Comparison of ENCODE assay signal across 8 cellular contexts in the genomic region with DNA sequence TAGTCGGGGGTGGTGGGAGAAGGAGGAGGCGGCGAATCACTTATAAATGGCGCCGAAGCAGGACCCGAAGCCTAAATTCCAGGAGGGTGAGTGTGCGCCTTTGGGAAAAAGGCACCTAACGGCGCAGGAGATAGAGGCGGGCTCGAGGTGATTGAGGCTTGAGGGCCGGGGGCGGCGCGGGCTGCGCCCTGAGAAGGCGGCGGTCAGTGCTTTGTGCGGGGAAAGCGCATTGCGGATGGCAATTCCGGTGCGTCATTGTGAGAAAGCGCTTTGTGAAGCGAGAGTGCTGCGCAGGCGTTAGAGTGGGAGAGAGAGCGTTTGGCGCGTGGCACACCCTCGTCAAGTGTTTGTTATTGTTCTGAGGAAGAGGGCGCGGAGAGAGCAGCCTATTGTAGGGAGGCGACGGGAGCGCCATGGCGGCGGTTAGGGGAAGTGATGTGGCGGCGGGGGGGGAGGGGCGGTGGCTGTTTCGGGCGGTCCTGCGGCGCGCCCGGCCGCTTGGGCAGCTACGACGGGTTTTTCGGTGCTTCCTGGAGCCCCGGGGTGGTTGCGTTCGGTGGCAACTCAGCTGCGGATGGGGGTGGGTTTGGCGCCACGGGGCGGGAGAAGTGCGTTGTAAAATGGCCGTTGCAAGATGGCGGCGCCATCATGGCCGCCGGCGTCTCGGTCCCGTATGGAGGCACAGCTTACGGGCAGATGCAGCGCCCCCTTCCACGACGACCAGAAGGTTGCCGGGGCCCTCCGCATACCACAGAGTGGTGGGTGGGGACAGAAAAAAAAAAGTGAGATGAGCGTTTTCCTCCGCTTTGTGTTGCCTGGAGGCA. TPM values are rescaled to one million over a fixed set of nuclear protein-coding genes. Genes with fewer than 3 reads are reported as not detected.
DNase-seq lines count a peak whose midpoint lies in the region; ATAC-seq and TF ChIP-seq lines count a peak whose summit lies in the region.

No MANE protein-coding gene starts in this region.

- H3K9me3 ChIP-seq in SK-N-MC (ENCODE audit: low read depth, low read length): no peaks in the 10 kb centered on the region
- no peaks in the 10 kb centered on the region for H3K9me3 ChIP-seq in thoracic aorta

- ATAC-seq in thoracic aorta (ENCODE audit: insufficient number of reproducible peaks, low FRiP score, low read depth): peak; percentile 25

- H3K27me3 ChIP-seq in GM06990 (replicated peaks; ENCODE audit: control insufficient read depth, insufficient read depth, low read length) (no peaks in the 10 kb centered on the region), thoracic aorta (replicated peaks; ENCODE audit: insufficient read depth) (no peaks in the 10 kb centered on the region)

- no peaks in the 10 kb centered on the region for H3K27me3 Mint-ChIP-seq in activated naive CD4-positive, alpha-beta T cell treated with anti-CD3 and anti-CD28 coated beads, Interleukin-2, amount 50 U/mL, for 24 hours
- H3K27me3 Mint-ChIP-seq in osteocyte (ENCODE audit: unreplicated experiment): no peaks in the 10 kb centered on the region

- no peaks in the 10 kb centered on the region for H3K36me3 ChIP-seq in GM06990 (ENCODE audit: control insufficient read depth, insufficient read depth, low read length)
- peaks cover 1% of the 10 kb centered on the region; the same call in 1 of the 2 replicates for H3K36me3 ChIP-seq in SK-N-MC (ENCODE audit: insufficient read depth, low read length)
- H3K36me3 ChIP-seq in thoracic aorta: no peaks in the 10 kb centered on the region

- H3K9me3 Mint-ChIP-seq in activated naive CD4-positive, alpha-beta T cell treated with anti-CD3 and anti-CD28 coated beads, Interleukin-2, amount 50 U/mL, for 24 hours: no peaks in the 10 kb centered on the region
- no peaks in the 10 kb centered on the region for H3K9me3 Mint-ChIP-seq in osteocyte (ENCODE audit: unreplicated experiment)

- CTCF ChIA-PET in HEK293T (lab: Yijun Ruan, JAX): interaction anchor here (0.6 to 1.7 kb wide), 12 partner anchors 8 to 582 kb away, joined by 3 to 13 read pairs (median 4); no protein-coding TSS in a partner anchor

- peak; percentile 92 for DNase-seq in GM06990 (ENCODE audit: extremely low read depth, insufficient read length)
- DNase-seq in HEK293T (ENCODE audit: extremely low spot score): peak; percentile 76
- peak; percentile 84 for DNase-seq in MV-4-11 (lab: John Stamatoyannopoulos, UW)
- peak; percentile 97 for DNase-seq in SK-N-MC (ENCODE audit: low read depth, low spot score)
- peak; percentile 88 for DNase-seq in glomerular visceral epithelial cell (ENCODE audit: extremely low spot score)
- DNase-seq in osteocyte (ENCODE audit: extremely low spot score, unreplicated experiment): peak; percentile 95
- DNase-seq in thoracic aorta (ENCODE audit: low spot score): peak; percentile 31

- H3K4me3 ChIP-seq in GM06990 (replicated peaks; ENCODE audit: low read depth, low read length) (peak overlapping the region; percentile 99), SK-N-MC (peak overlapping the region; percentile 100), thoracic aorta (peak overlapping the region; percentile 100)

- H3K36me3 Mint-ChIP-seq in activated naive CD4-positive, alpha-beta T cell treated with anti-CD3 and anti-CD28 coated beads, Interleukin-2, amount 50 U/mL, for 24 hours: peaks cover 5% of the 10 kb centered on the region
- H3K36me3 Mint-ChIP-seq in osteocyte (ENCODE audit: unreplicated experiment): peaks cover under 1% of the 10 kb centered on the region

- peaks cover 40% of the 10 kb centered on the region for H3K4me1 Mint-ChIP-seq in activated naive CD4-positive, alpha-beta T cell treated with anti-CD3 and anti-CD28 coated beads, Interleukin-2, amount 50 U/mL, for 24 hours
- H3K4me1 Mint-ChIP-seq in osteocyte (ENCODE audit: unreplicated experiment): peaks cover 39% of the 10 kb centered on the region

- POLR2A ChIA-PET in HEK293T (lab: Yijun Ruan, JAX): interaction anchor here (0.9 to 3.7 kb wide), 9 partner anchors 9 to 333 kb away, joined by 3 to 49 read pairs (median 4); a partner anchor contains a TSS

- peaks cover 30 to 41% of the 10 kb centered on the region in 2 donors for H3K4me1 ChIP-seq in thoracic aorta (ENCODE audit: control insufficient read depth in 1 of 2, low read depth in 2 of 2)

- peak overlapping the region; percentile 100 for H3K9ac ChIP-seq in SK-N-MC (ENCODE audit: insufficient read length)

- peak overlapping the region; percentile 100 for H3K27ac Mint-ChIP-seq in activated naive CD4-positive, alpha-beta T cell treated with anti-CD3 and anti-CD28 coated beads, Interleukin-2, amount 50 U/mL, for 24 hours
- peak overlapping the region; percentile 100 for H3K27ac Mint-ChIP-seq in osteocyte (ENCODE audit: unreplicated experiment)

- H3K4me3 Mint-ChIP-seq in activated naive CD4-positive, alpha-beta T cell treated with anti-CD3 and anti-CD28 coated beads, Interleukin-2, amount 50 U/mL, for 24 hours: peak overlapping the region; percentile 99
- H3K4me3 Mint-ChIP-seq in osteocyte (ENCODE audit: unreplicated experiment): peak overlapping the region; percentile 99

- TF ChIP-seq CTCF in GM06990 (IDR thresholded peaks at IDR 0.05; ENCODE audit: insufficient read depth, low read length, poor library complexity, severe bottlenecking) (peak; percentile 62), osteocyte (IDR thresholded peaks at IDR 0.05) (peak; percentile 58), thoracic aorta (IDR thresholded peaks at IDR 0.05) (peak; percentile 14)

- peak overlapping the region; percentile 100 for H3K27ac ChIP-seq in SK-N-MC
- peak overlapping the region; percentile 100 for H3K27ac ChIP-seq in thoracic aorta

TF ChIP-seq in HEK293T, 16 proteins besides CTCF, POLR2A, EP300 and RAD21:
- peak; percentile 60; the same call in 1 of the 2 replicates for TF ChIP-seq CTBP1 (IDR thresholded peaks at IDR 0.05; ENCODE audit: borderline replicate concordance)
- no peak for TF ChIP-seq BHLHE40 (IDR thresholded peaks at IDR 0.05; ENCODE audit: borderline replicate concordance)
- no peak for TF ChIP-seq FOXM1 (IDR thresholded peaks at IDR 0.05; ENCODE audit: borderline replicate concordance)
- peak; percentile 96 for TF ChIP-seq ZNF384 (IDR thresholded peaks at IDR 0.05)
- TF ChIP-seq NFRKB (IDR thresholded peaks at IDR 0.05): peak; percentile 83

RNA-seq across cellular contexts. Expression of a gene that starts 0.5 kb away (rescaled TPM):
- total RNA-seq in osteocyte (466 and 488 TPM in 2 replicates), thoracic aorta (100 to 1,000 TPM; 330 to 355 TPM)

Comparison
In these comparisons a context has a peak if more than half of its experiments do, and no peak if none do; other contexts are left out.
1. Peak in every context shown above with its lines: DNase-seq, ATAC-seq, H3K4me3 ChIP-seq and H3K27ac ChIP-seq.
2. DNase-seq: peak in every context shown above with its lines; median percentile 97 in SK-N-MC; 95 in osteocyte; 92 in GM06990; 88 in glomerular visceral epithelial cell; 84 in MV-4-11; 76 in HEK293T; 31 in thoracic aorta.